Comparison of ENCODE assay signal across 8 cellular contexts in genomic region chr12:17588968-17589367, GRCh38.
A peak's percentile ranks its signal among the peaks of the same experiment; 100 is the strongest.
DNase-seq lines count a peak whose midpoint lies in the region; ATAC-seq and TF ChIP-seq lines count a peak whose summit lies in the region.

No MANE protein-coding gene starts in this region.

- 59 to 64% methylated on average over 5 of the region's 5 CpGs for WGBS in aorta, 2 donors

- H3K36me3 ChIP-seq in kidney epithelial cell (ENCODE audit: control insufficient read depth, insufficient read depth, low read length) (no peaks in the 10 kb centered on the region), aorta (ENCODE audit: control insufficient read depth in 1 of 2, insufficient read depth in 2 of 2, low read length in 1 of 2) (no peaks in the 10 kb centered on the region)

- intact Hi-C loops in aorta (cut with DNase I) = no loop called here

- peak; percentile 69 for ATAC-seq in HG03432 (IDR thresholded peaks at IDR 0.05; ENCODE audit: unreplicated experiment)
- ATAC-seq in aorta (ENCODE audit: low FRiP score) = no peak

- TF ChIP-seq CTCF in kidney epithelial cell (IDR thresholded peaks at IDR 0.05; ENCODE audit: insufficient read depth, low read length, poor library complexity, severe bottlenecking) = peak; percentile 49

- no peak overlapping the region for H3K27ac ChIP-seq in aorta (ENCODE audit: low read depth in 1 of 2, low read length in 2 of 2)

- H3K4me3 ChIP-seq in kidney epithelial cell (ENCODE audit: low read depth, low read length) = no peak overlapping the region
- no peak overlapping the region for H3K4me3 ChIP-seq in aorta (ENCODE audit: low read length in 2 of 2)

- H3K4me1 ChIP-seq in aorta (ENCODE audit: control insufficient read depth in 1 of 2, insufficient read depth in 2 of 2, low read length in 2 of 2) = no peaks in the 10 kb centered on the region

- no peaks in the 10 kb centered on the region for H3K9me3 ChIP-seq in aorta (ENCODE audit: control insufficient read depth, low read length)

- H3K27me3 ChIP-seq in kidney epithelial cell (ENCODE audit: control insufficient read depth, insufficient read depth, low read length) = no peaks in the 10 kb centered on the region
- peaks cover 0 to 1% of the 10 kb centered on the region in 2 donors for H3K27me3 ChIP-seq in aorta (ENCODE audit: control insufficient read depth in 1 of 2, insufficient read depth in 2 of 2, low read length in 1 of 2)

- DNase-seq in COLO668 (lab: John Stamatoyannopoulos, UW; ENCODE audit: unreplicated experiment) (peak; percentile 11), RKO (ENCODE audit: low spot score) (peak; percentile 22), kidney epithelial cell (ENCODE audit: low read depth) (no peak), superior temporal gyrus (ENCODE audit: extremely low spot score) (no peak), ecto neural progenitor cell (ENCODE audit: low spot score) (no peak), aorta (no peak), dermis blood vessel endothelial cell (no peak)

Comparison
In these comparisons a context has a peak if more than half of its experiments do, and no peak if none do; other contexts are left out.
1. DNase-seq: peak in COLO668 (single experiment) and RKO (single experiment); none in kidney epithelial cell (single experiment), superior temporal gyrus (single experiment), ecto neural progenitor cell (single experiment), aorta (0 of 2) and dermis blood vessel endothelial cell (single experiment).